In genomic region chr9:137300607-137301085, GRCh38 we compare ENCODE assay signal across 1 cellular context.
TF ChIP-seq lines count a peak whose summit lies in the region.

No MANE protein-coding gene starts in this region.

TF ChIP-seq in H1, 55 proteins besides CTCF, POLR2A, EP300 and RAD21:
- TF ChIP-seq NRF1 (IDR thresholded peaks at IDR 0.05; ENCODE audit: low read depth, low read length) = no peak
- no peak for TF ChIP-seq ASH2L (IDR thresholded peaks at IDR 0.05; ENCODE audit: low read length)
- no peak for TF ChIP-seq TEAD4 (IDR thresholded peaks at IDR 0.05; ENCODE audit: low read depth, low read length)
- no peak for TF ChIP-seq TAF1 (IDR thresholded peaks at IDR 0.05; ENCODE audit: low read depth, low read length)
- TF ChIP-seq CBX8 (IDR thresholded peaks at IDR 0.05; ENCODE audit: borderline replicate concordance, low read depth, low read length) = no peak
- no peak for TF ChIP-seq PHF8 (conservative IDR thresholded peaks at IDR 0.05; ENCODE audit: low read depth, low read length)
- TF ChIP-seq BRCA1 (IDR thresholded peaks at IDR 0.05; ENCODE audit: low read depth, low read length) = no peak
- no peak for TF ChIP-seq KDM4A (IDR thresholded peaks at IDR 0.05; ENCODE audit: low read depth, low read length, severe bottlenecking)
- no peak for TF ChIP-seq FOSL1 (IDR thresholded peaks at IDR 0.05; ENCODE audit: insufficient read depth, low read depth, low read length)
- TF ChIP-seq GABPA (IDR thresholded peaks at IDR 0.05; ENCODE audit: borderline replicate concordance, insufficient read depth, low read length) = no peak
- TF ChIP-seq EZH2 (IDR thresholded peaks at IDR 0.05; ENCODE audit: low read depth, low read length, severe bottlenecking) = no peak
- TF ChIP-seq GTF2F1 (IDR thresholded peaks at IDR 0.05; ENCODE audit: borderline replicate concordance, low read depth, low read length) = no peak
- no peak for TF ChIP-seq RNF2 (IDR thresholded peaks at IDR 0.05; ENCODE audit: borderline replicate concordance, low read depth, low read length, missing control alignments, poor library complexity, severe bottlenecking)
- peak; percentile 59; the same call in 1 of the 2 replicates for TF ChIP-seq KDM1A (IDR thresholded peaks at IDR 0.05; ENCODE audit: borderline replicate concordance, low read length)
- no peak for TF ChIP-seq CTBP2 (IDR thresholded peaks at IDR 0.05; ENCODE audit: borderline replicate concordance, insufficient read depth, insufficient read length, low read length)
- peak in 1 of 2 experiments; percentile 23; a peak in 1 of 4 replicates for TF ChIP-seq SIN3A (conservative IDR thresholded peaks at IDR 0.05 in 1 of 2, IDR thresholded peaks at IDR 0.05 in 1 of 2; ENCODE audit: low read depth in 1 of 2, low read length in 2 of 2)
- no peak for TF ChIP-seq CHD7 (IDR thresholded peaks at IDR 0.05; ENCODE audit: insufficient replicate concordance, low read length)
- no peak for TF ChIP-seq MAX (IDR thresholded peaks at IDR 0.05)
- TF ChIP-seq SP4 (IDR thresholded peaks at IDR 0.05; ENCODE audit: low read length) = no peak
- TF ChIP-seq CHD1 (IDR thresholded peaks at IDR 0.05; ENCODE audit: low read depth, low read length) = no peak
- TF ChIP-seq HDAC2 (IDR thresholded peaks at IDR 0.05; ENCODE audit: borderline replicate concordance in 1 of 2, low read depth in 2 of 2, low read length in 2 of 2) = 0 out of 4 replicates have a peak, but pooled peaks of 1 of the 2 experiments have one; percentile 44
- no peak for TF ChIP-seq POLR2AphosphoS5 (IDR thresholded peaks at IDR 0.05; ENCODE audit: low read depth, low read length)
- TF ChIP-seq CREB1 (IDR thresholded peaks at IDR 0.05) = no peak
- TF ChIP-seq SP2 (IDR thresholded peaks at IDR 0.05; ENCODE audit: low read length) = no peak
- no peak for TF ChIP-seq SRF (IDR thresholded peaks at IDR 0.05; ENCODE audit: low read depth, low read length)
